3 cellular contexts compared by ENCODE assay signal in the genomic region with DNA sequence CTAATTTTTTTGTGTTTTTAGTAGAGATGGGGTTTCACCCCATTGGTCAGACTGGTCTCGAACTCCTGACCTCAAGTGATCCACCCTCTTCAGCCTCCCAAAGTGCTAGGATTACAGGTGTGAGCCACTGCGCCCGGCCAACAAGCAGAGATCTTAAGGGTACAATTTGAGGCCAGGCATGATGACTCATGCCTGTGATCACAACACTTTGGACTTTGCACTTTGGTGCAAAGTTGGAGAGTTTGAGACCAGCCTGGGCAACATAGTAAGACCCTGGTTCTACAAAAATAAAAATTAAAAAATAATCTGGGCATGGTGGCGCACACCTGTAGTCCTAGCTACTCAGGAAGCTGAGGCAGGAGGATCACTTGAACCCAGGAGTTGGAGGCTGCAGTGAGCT. TPM values are rescaled to one million over a fixed set of nuclear protein-coding genes. Genes with fewer than 3 reads are reported as not detected.
"Had no signal": no experiment of that assay in that cellular context is flagged by ENCODE, and none has a peak within 500 bp of the region (broad histone marks: within the 10 kb centered on the region; RNA-seq: fewer than 3 reads in every experiment).

No MANE protein-coding gene starts in this region.

RNA-seq across cellular contexts. Expression of gene LMTK3, which starts 7.8 kb away (rescaled TPM):
- total RNA-seq: SJSA1 had no signal

RNA-seq across cellular contexts. Expression of gene SULT2B1, which starts 32.5 kb away (rescaled TPM):
- total RNA-seq: MCF 10A, OCI-LY7 had no signal
